In genomic region chr1:205301220-205301821, GRCh38 we compare ENCODE assay signal across 1 cellular context.
A peak's percentile ranks its signal among the peaks of the same experiment; 100 is the strongest.
TF ChIP-seq lines count a peak whose summit lies in the region.

No MANE protein-coding gene starts in this region.

TF ChIP-seq in HepG2, 621 proteins besides CTCF, POLR2A, EP300 and RAD21 (continued from another document and continues in another):
- TF ChIP-seq, protein P1, sequence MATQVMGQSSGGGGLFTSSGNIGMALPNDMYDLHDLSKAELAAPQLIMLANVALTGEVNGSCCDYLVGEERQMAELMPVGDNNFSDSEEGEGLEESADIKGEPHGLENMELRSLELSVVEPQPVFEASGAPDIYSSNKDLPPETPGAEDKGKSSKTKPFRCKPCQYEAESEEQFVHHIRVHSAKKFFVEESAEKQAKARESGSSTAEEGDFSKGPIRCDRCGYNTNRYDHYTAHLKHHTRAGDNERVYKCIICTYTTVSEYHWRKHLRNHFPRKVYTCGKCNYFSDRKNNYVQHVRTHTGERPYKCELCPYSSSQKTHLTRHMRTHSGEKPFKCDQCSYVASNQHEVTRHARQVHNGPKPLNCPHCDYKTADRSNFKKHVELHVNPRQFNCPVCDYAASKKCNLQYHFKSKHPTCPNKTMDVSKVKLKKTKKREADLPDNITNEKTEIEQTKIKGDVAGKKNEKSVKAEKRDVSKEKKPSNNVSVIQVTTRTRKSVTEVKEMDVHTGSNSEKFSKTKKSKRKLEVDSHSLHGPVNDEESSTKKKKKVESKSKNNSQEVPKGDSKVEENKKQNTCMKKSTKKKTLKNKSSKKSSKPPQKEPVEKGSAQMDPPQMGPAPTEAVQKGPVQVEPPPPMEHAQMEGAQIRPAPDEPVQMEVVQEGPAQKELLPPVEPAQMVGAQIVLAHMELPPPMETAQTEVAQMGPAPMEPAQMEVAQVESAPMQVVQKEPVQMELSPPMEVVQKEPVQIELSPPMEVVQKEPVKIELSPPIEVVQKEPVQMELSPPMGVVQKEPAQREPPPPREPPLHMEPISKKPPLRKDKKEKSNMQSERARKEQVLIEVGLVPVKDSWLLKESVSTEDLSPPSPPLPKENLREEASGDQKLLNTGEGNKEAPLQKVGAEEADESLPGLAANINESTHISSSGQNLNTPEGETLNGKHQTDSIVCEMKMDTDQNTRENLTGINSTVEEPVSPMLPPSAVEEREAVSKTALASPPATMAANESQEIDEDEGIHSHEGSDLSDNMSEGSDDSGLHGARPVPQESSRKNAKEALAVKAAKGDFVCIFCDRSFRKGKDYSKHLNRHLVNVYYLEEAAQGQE (IDR thresholded peaks at IDR 0.05; ENCODE audit: borderline replicate concordance in 1 of 2, low read depth in 1 of 2, low read length in 2 of 2), result no peak
- TF ChIP-seq, protein P2, sequence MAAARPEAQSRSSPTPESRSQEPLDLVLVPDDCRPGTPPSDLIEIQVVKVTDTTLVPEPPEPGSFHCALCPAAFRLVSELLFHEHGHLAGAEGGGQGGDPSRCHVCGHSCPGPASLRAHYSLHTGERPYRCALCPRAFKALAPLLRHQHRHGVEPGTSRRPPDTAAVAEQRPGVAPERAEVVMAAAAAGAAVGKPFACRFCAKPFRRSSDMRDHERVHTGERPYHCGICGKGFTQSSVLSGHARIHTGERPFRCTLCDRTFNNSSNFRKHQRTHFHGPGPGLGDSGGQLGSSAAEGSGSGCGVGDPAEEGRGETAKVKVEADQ (CRISPR knock-in tag; IDR thresholded peaks at IDR 0.05; ENCODE audit: borderline replicate concordance), result no peak
- no peak for TF ChIP-seq YY1 (IDR thresholded peaks at IDR 0.05; ENCODE audit: insufficient read depth, insufficient replicate concordance, low read depth, low read length)
- TF ChIP-seq, protein P3, sequence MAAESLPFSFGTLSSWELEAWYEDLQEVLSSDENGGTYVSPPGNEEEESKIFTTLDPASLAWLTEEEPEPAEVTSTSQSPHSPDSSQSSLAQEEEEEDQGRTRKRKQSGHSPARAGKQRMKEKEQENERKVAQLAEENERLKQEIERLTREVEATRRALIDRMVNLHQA (CRISPR knock-in tag; IDR thresholded peaks at IDR 0.05), result no peak
- TF ChIP-seq GFI1 (CRISPR knock-in tag; IDR thresholded peaks at IDR 0.05; ENCODE audit: borderline replicate concordance), result peak; percentile 37; the same call in 1 of the 2 replicates
- no peak for TF ChIP-seq ZNF615 (CRISPR knock-in tag; IDR thresholded peaks at IDR 0.05; ENCODE audit: borderline replicate concordance)
- no peak for TF ChIP-seq ZNF282 (IDR thresholded peaks at IDR 0.05; ENCODE audit: partially characterized antibody)
- TF ChIP-seq, protein P4, sequence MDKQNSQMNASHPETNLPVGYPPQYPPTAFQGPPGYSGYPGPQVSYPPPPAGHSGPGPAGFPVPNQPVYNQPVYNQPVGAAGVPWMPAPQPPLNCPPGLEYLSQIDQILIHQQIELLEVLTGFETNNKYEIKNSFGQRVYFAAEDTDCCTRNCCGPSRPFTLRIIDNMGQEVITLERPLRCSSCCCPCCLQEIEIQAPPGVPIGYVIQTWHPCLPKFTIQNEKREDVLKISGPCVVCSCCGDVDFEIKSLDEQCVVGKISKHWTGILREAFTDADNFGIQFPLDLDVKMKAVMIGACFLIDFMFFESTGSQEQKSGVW (CRISPR knock-in tag; IDR thresholded peaks at IDR 0.05; ENCODE audit: borderline replicate concordance), result no peak
- peak; percentile 79 for TF ChIP-seq GATAD2A (CRISPR knock-in tag; IDR thresholded peaks at IDR 0.05)
- no peak for TF ChIP-seq REXO4 (CRISPR knock-in tag; IDR thresholded peaks at IDR 0.05; ENCODE audit: borderline replicate concordance)
- no peak for TF ChIP-seq ZNF678 (CRISPR knock-in tag; IDR thresholded peaks at IDR 0.05)
- no peak; the same call in 1 of the 2 replicates for TF ChIP-seq ZNF816 (CRISPR knock-in tag; IDR thresholded peaks at IDR 0.05; ENCODE audit: borderline replicate concordance)
- TF ChIP-seq ZNF562 (CRISPR knock-in tag; IDR thresholded peaks at IDR 0.05; ENCODE audit: borderline replicate concordance), result no peak
- no peak for TF ChIP-seq DR1 (CRISPR knock-in tag; IDR thresholded peaks at IDR 0.05)
- no peak for TF ChIP-seq SIX1 (CRISPR knock-in tag; IDR thresholded peaks at IDR 0.05; ENCODE audit: borderline replicate concordance)
- TF ChIP-seq TGIF2 (CRISPR knock-in tag; IDR thresholded peaks at IDR 0.05), result 0 out of 2 replicates have a peak, but pooled peaks have one; percentile 63
- 0 out of 2 replicates have a peak, but pooled peaks have one; percentile 46 for TF ChIP-seq GATAD1 (CRISPR knock-in tag; IDR thresholded peaks at IDR 0.05)
- TF ChIP-seq ZNF546 (CRISPR knock-in tag; conservative IDR thresholded peaks at IDR 0.05), result no peak
- no peak for TF ChIP-seq ARNT (IDR thresholded peaks at IDR 0.05)
- 0 out of 2 replicates have a peak, but pooled peaks have one; percentile 55 for TF ChIP-seq CBX5 (CRISPR knock-in tag; IDR thresholded peaks at IDR 0.05; ENCODE audit: borderline replicate concordance)
- no peak for TF ChIP-seq ELF3 (CRISPR knock-in tag; IDR thresholded peaks at IDR 0.05)
- TF ChIP-seq ZSCAN31 (CRISPR knock-in tag; IDR thresholded peaks at IDR 0.05; ENCODE audit: low read depth), result 0 out of 2 replicates have a peak, but pooled peaks have one; percentile 42
- TF ChIP-seq CAMTA2 (CRISPR knock-in tag; IDR thresholded peaks at IDR 0.05; ENCODE audit: borderline replicate concordance), result no peak
- TF ChIP-seq SMC3 (IDR thresholded peaks at IDR 0.05; ENCODE audit: low read length), result no peak
- TF ChIP-seq ZMAT5 (CRISPR knock-in tag; IDR thresholded peaks at IDR 0.05; ENCODE audit: borderline replicate concordance, low read depth), result no peak
- TF ChIP-seq BRCA1 (CRISPR knock-in tag; IDR thresholded peaks at IDR 0.05), result no peak
- no peak for TF ChIP-seq ZNF10 (CRISPR knock-in tag; IDR thresholded peaks at IDR 0.05; ENCODE audit: borderline replicate concordance, low read depth)
- TF ChIP-seq, protein P5, sequence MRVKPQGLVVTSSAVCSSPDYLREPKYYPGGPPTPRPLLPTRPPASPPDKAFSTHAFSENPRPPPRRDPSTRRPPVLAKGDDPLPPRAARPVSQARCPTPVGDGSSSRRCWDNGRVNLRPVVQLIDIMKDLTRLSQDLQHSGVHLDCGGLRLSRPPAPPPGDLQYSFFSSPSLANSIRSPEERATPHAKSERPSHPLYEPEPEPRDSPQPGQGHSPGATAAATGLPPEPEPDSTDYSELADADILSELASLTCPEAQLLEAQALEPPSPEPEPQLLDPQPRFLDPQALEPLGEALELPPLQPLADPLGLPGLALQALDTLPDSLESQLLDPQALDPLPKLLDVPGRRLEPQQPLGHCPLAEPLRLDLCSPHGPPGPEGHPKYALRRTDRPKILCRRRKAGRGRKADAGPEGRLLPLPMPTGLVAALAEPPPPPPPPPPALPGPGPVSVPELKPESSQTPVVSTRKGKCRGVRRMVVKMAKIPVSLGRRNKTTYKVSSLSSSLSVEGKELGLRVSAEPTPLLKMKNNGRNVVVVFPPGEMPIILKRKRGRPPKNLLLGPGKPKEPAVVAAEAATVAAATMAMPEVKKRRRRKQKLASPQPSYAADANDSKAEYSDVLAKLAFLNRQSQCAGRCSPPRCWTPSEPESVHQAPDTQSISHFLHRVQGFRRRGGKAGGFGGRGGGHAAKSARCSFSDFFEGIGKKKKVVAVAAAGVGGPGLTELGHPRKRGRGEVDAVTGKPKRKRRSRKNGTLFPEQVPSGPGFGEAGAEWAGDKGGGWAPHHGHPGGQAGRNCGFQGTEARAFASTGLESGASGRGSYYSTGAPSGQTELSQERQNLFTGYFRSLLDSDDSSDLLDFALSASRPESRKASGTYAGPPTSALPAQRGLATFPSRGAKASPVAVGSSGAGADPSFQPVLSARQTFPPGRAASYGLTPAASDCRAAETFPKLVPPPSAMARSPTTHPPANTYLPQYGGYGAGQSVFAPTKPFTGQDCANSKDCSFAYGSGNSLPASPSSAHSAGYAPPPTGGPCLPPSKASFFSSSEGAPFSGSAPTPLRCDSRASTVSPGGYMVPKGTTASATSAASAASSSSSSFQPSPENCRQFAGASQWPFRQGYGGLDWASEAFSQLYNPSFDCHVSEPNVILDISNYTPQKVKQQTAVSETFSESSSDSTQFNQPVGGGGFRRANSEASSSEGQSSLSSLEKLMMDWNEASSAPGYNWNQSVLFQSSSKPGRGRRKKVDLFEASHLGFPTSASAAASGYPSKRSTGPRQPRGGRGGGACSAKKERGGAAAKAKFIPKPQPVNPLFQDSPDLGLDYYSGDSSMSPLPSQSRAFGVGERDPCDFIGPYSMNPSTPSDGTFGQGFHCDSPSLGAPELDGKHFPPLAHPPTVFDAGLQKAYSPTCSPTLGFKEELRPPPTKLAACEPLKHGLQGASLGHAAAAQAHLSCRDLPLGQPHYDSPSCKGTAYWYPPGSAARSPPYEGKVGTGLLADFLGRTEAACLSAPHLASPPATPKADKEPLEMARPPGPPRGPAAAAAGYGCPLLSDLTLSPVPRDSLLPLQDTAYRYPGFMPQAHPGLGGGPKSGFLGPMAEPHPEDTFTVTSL (CRISPR knock-in tag; IDR thresholded peaks at IDR 0.05; ENCODE audit: borderline replicate concordance), result peak; percentile 55; the same call in 1 of the 2 replicates
- TF ChIP-seq, protein P6, sequence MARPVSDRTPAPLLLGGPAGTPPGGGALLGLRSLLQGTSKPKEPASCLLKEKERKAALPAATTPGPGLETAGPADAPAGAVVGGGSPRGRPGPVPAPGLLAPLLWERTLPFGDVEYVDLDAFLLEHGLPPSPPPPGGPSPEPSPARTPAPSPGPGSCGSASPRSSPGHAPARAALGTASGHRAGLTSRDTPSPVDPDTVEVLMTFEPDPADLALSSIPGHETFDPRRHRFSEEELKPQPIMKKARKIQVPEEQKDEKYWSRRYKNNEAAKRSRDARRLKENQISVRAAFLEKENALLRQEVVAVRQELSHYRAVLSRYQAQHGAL (CRISPR knock-in tag; IDR thresholded peaks at IDR 0.05; ENCODE audit: not compliant biosample characterization), result no peak
- TF ChIP-seq KDM3A (CRISPR knock-in tag; IDR thresholded peaks at IDR 0.05; ENCODE audit: low read depth), result 0 out of 2 replicates have a peak, but pooled peaks have one; percentile 74
- TF ChIP-seq HNF4A (CRISPR knock-in tag; IDR thresholded peaks at IDR 0.05), result peak; percentile 65
- TF ChIP-seq, protein P7, sequence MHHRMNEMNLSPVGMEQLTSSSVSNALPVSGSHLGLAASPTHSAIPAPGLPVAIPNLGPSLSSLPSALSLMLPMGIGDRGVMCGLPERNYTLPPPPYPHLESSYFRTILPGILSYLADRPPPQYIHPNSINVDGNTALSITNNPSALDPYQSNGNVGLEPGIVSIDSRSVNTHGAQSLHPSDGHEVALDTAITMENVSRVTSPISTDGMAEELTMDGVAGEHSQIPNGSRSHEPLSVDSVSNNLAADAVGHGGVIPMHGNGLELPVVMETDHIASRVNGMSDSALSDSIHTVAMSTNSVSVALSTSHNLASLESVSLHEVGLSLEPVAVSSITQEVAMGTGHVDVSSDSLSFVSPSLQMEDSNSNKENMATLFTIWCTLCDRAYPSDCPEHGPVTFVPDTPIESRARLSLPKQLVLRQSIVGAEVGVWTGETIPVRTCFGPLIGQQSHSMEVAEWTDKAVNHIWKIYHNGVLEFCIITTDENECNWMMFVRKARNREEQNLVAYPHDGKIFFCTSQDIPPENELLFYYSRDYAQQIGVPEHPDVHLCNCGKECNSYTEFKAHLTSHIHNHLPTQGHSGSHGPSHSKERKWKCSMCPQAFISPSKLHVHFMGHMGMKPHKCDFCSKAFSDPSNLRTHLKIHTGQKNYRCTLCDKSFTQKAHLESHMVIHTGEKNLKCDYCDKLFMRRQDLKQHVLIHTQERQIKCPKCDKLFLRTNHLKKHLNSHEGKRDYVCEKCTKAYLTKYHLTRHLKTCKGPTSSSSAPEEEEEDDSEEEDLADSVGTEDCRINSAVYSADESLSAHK (CRISPR knock-in tag; IDR thresholded peaks at IDR 0.05; ENCODE audit: borderline replicate concordance), result no peak
- peak; percentile 52; the same call in 1 of the 2 replicates for TF ChIP-seq POGZ (CRISPR knock-in tag; IDR thresholded peaks at IDR 0.05)
- no peak for TF ChIP-seq THYN1 (CRISPR knock-in tag; IDR thresholded peaks at IDR 0.05; ENCODE audit: borderline replicate concordance, low read depth)
- TF ChIP-seq TRAFD1 (CRISPR knock-in tag; IDR thresholded peaks at IDR 0.05; ENCODE audit: borderline replicate concordance), result no peak
- no peak for TF ChIP-seq HMGA1 (CRISPR knock-in tag; conservative IDR thresholded peaks at IDR 0.05)
- TF ChIP-seq, protein P8, sequence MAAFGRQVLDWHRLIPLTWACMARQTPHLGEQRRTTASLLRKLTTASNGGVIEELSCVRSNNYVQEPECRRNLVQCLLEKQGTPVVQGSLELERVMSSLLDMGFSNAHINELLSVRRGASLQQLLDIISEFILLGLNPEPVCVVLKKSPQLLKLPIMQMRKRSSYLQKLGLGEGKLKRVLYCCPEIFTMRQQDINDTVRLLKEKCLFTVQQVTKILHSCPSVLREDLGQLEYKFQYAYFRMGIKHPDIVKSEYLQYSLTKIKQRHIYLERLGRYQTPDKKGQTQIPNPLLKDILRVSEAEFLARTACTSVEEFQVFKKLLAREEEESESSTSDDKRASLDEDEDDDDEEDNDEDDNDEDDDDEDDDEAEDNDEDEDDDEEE (CRISPR knock-in tag; IDR thresholded peaks at IDR 0.05), result 0 out of 2 replicates have a peak, but pooled peaks have one; percentile 58
- TF ChIP-seq WIZ (CRISPR knock-in tag; IDR thresholded peaks at IDR 0.05), result no peak
- no peak for TF ChIP-seq ZNF672 (CRISPR knock-in tag; IDR thresholded peaks at IDR 0.05)
- no peak; the same call in 1 of the 2 replicates for TF ChIP-seq ZNF350 (CRISPR knock-in tag; IDR thresholded peaks at IDR 0.05; ENCODE audit: borderline replicate concordance, low read depth)
- TF ChIP-seq ZNF747 (CRISPR knock-in tag; IDR thresholded peaks at IDR 0.05; ENCODE audit: borderline replicate concordance), result peak; percentile 73; the same call in 1 of the 2 replicates
- TF ChIP-seq ZNF629 (CRISPR knock-in tag; conservative IDR thresholded peaks at IDR 0.05), result no peak
- peak; percentile 49; the same call in 1 of the 2 replicates for TF ChIP-seq HMG20A (CRISPR knock-in tag; IDR thresholded peaks at IDR 0.05; ENCODE audit: borderline replicate concordance)
- TF ChIP-seq MBD4 (IDR thresholded peaks at IDR 0.05; ENCODE audit: borderline replicate concordance, low read length), result no peak
